ENCODE assay signal across 1 cellular context in genomic region chr11:72793452-72794367, GRCh38.
TF ChIP-seq lines count a peak whose summit lies in the region.

Gene STARD10, minus strand, starts transcription at chr11:72794047. Its CDS starts 12,866 bp downstream, at chr11:72781181.

TF ChIP-seq in K562, 482 proteins besides CTCF, POLR2A, EP300 and RAD21 (continued from another document and continues in another):
- TF ChIP-seq RERE (CRISPR knock-in tag; IDR thresholded peaks at IDR 0.05; ENCODE audit: borderline replicate concordance) (no peak), CREM (IDR thresholded peaks at IDR 0.05; ENCODE audit: low read depth) (peak; percentile 82), BACH1 (tag; IDR thresholded peaks at IDR 0.05) (0 out of 2 replicates have a peak, but pooled peaks have one; percentile 57), SMARCA5 (IDR thresholded peaks at IDR 0.05) (no peak), HINFP (tag; conservative IDR thresholded peaks at IDR 0.05; ENCODE audit: low read depth) (peak; percentile 10; the same call in 1 of the 2 replicates), GATA2 (CRISPR knock-in tag; IDR thresholded peaks at IDR 0.05) (no peak), NR4A1 (CRISPR knock-in tag; IDR thresholded peaks at IDR 0.05) (no peak), NR4A1 (tag; IDR thresholded peaks at IDR 0.05) (no peak), HNRNPLL (IDR thresholded peaks at IDR 0.05; ENCODE audit: low read depth, low read length, poor library complexity, severe bottlenecking) (peak; percentile 45), ZNF24 (IDR thresholded peaks at IDR 0.05) (no peak), TCF7L2 (IDR thresholded peaks at IDR 0.05; ENCODE audit: low read depth, low read length) (no peak), CXXC5 (CRISPR knock-in tag; IDR thresholded peaks at IDR 0.05) (peak; percentile 77), CUX1 (CRISPR knock-in tag; IDR thresholded peaks at IDR 0.05) (no peak), ZFP36 (IDR thresholded peaks at IDR 0.05; ENCODE audit: low read depth, low read length, partially characterized antibody) (no peak), CTBP1 (IDR thresholded peaks at IDR 0.05; ENCODE audit: borderline replicate concordance) (peak; percentile 93), ZNF830 (CRISPR knock-in tag; IDR thresholded peaks at IDR 0.05) (no peak), CBX3 (IDR thresholded peaks at IDR 0.05; ENCODE audit: borderline replicate concordance in 1 of 2, low read length in 2 of 2) (peak in 1 of 2 experiments; percentile 66; a peak in 2 of 3 replicates), REST (CRISPR knock-in tag; IDR thresholded peaks at IDR 0.05; ENCODE audit: low read depth) (0 out of 2 replicates have a peak, but pooled peaks have one; percentile 32), ZNF121 (CRISPR knock-in tag; conservative IDR thresholded peaks at IDR 0.05) (no peak), TAF9B (IDR thresholded peaks at IDR 0.05; ENCODE audit: partially characterized antibody) (peak; percentile 52), SRSF3 (IDR thresholded peaks at IDR 0.05; ENCODE audit: insufficient read depth, low read length) (no peak), TFE3 (CRISPR knock-in tag; IDR thresholded peaks at IDR 0.05) (no peak), ZFX (CRISPR knock-in tag; IDR thresholded peaks at IDR 0.05) (peak; percentile 79), RNF219 (CRISPR knock-in tag; IDR thresholded peaks at IDR 0.05) (no peak), DLX4 (CRISPR knock-in tag; IDR thresholded peaks at IDR 0.05) (no peak), ZKSCAN1 (IDR thresholded peaks at IDR 0.05; ENCODE audit: low read depth, low read length) (peak; percentile 65; the same call in 1 of the 2 replicates), IFI16 (CRISPR knock-in tag; IDR thresholded peaks at IDR 0.05) (no peak), ZNF551 (CRISPR knock-in tag; IDR thresholded peaks at IDR 0.05) (no peak), NEUROD1 (IDR thresholded peaks at IDR 0.05; ENCODE audit: borderline replicate concordance, low read depth, low read length, partially characterized antibody) (no peak), ZNF431 (CRISPR knock-in tag; IDR thresholded peaks at IDR 0.05) (no peak), TOE1 (IDR thresholded peaks at IDR 0.05; ENCODE audit: borderline replicate concordance) (peak; percentile 83), TOE1 (CRISPR knock-in tag; IDR thresholded peaks at IDR 0.05; ENCODE audit: borderline replicate concordance, low read depth) (no peak), SP1 (CRISPR knock-in tag; IDR thresholded peaks at IDR 0.05) (peak; percentile 95), ZNF239 (CRISPR knock-in tag; IDR thresholded peaks at IDR 0.05) (no peak), ZNF77 (CRISPR knock-in tag; IDR thresholded peaks at IDR 0.05) (no peak), NCOA2 (IDR thresholded peaks at IDR 0.05; ENCODE audit: partially characterized antibody in 2 of 2) (no peak), RBM17 (IDR thresholded peaks at IDR 0.05; ENCODE audit: borderline replicate concordance, low read depth, low read length) (no peak), HNRNPK (IDR thresholded peaks at IDR 0.05; ENCODE audit: low read depth, low read length, poor library complexity, severe bottlenecking) (no peak), KAT8 (IDR thresholded peaks at IDR 0.05; ENCODE audit: low read depth) (no peak)
